10 cellular contexts compared by ENCODE assay signal in the genomic region with DNA sequence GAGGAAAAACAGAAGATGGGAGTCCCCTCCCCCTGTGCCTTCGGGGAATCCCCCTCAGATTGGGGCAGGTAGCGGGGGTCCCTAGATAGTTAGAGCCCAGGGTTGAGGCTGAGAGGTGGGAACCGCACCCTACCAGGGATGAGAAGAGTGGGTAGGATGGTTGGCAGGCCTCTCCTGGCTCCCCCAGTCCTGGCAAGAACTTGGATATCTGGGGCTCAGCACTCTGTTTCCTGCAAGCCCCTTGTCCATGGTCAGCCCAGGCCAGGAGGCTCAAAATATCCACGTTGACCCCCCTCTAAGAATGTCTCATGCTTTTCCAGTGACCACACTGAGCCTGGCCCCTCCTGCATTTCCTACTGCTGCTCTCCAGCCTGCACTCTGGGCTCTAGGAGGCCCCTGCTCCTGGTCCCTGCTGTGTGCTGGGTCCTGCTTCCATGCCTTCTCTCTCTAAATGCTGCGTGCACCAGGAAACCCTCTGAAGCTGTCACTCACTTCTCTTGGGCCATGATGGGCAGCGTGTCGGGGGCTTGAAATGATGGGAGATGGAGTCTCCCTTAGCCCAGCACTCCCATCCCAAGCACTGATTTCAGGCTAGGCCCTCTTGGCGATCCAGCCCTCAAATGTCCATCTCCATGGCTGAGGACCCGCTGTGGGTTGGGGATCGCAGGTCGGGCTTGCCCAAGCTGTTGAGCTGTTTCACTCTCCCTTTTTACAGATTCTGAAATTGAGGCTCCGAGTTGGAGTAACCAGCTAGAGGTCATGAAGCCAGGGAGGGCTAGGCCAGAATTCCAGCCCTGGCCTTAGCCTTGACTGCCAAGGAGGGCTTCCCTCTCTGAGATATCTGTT. TPM values are rescaled to one million over a fixed set of nuclear protein-coding genes. Genes with fewer than 3 reads are reported as not detected.
A peak's percentile ranks its signal among the peaks of the same experiment; 100 is the strongest.
DNase-seq lines count a peak whose midpoint lies in the region; ATAC-seq and TF ChIP-seq lines count a peak whose summit lies in the region.
"Had no signal": no experiment of that assay in that cellular context is flagged by ENCODE, and none has a peak within 500 bp of the region (broad histone marks: within the 10 kb centered on the region; RNA-seq: fewer than 3 reads in every experiment).

No MANE protein-coding gene starts in this region.

- POLR2A ChIA-PET in MCF 10A (lab: Yijun Ruan, JAX) = interaction anchor here (0.7 to 6.9 kb wide), 5 partner anchors 7 to 77 kb away, joined by 3 to 103 read pairs (median 9); partner anchors contain the start of genes EHBP1L1, FAM89B, RELA and ZNRD2

- H3K36me3 ChIP-seq in mesodermal cell (ENCODE audit: control insufficient read depth, insufficient read depth, low read length) (peaks cover 54% of the 10 kb centered on the region), upper lobe of right lung (peaks cover 30% of the 10 kb centered on the region)

- H3K27ac ChIP-seq in mesodermal cell (ENCODE audit: low read depth, low read length, severe bottlenecking) = peak overlapping the region; percentile 89
- peak overlapping the region; percentile 95 for H3K27ac ChIP-seq in upper lobe of right lung

- H3K9me3 Mint-ChIP-seq in activated naive CD4-positive, alpha-beta T cell treated with anti-CD3 and anti-CD28 coated beads, Interleukin-2, amount 50 U/mL, for 24 hours = no peaks in the 10 kb centered on the region
- H3K9me3 Mint-ChIP-seq in MCF 10A (ENCODE audit: unreplicated experiment) = no peaks in the 10 kb centered on the region

- H3K36me3 Mint-ChIP-seq in activated naive CD4-positive, alpha-beta T cell treated with anti-CD3 and anti-CD28 coated beads, Interleukin-2, amount 50 U/mL, for 24 hours = peaks cover 6% of the 10 kb centered on the region
- H3K36me3 Mint-ChIP-seq in MCF 10A (ENCODE audit: insufficient read depth, unreplicated experiment) = peaks cover 27% of the 10 kb centered on the region

- H3K4me1 Mint-ChIP-seq in activated naive CD4-positive, alpha-beta T cell treated with anti-CD3 and anti-CD28 coated beads, Interleukin-2, amount 50 U/mL, for 24 hours = peaks cover 50% of the 10 kb centered on the region
- H3K4me1 Mint-ChIP-seq in MCF 10A (ENCODE audit: insufficient read depth, unreplicated experiment) = peaks cover 39% of the 10 kb centered on the region

- H3K27me3 Mint-ChIP-seq in activated naive CD4-positive, alpha-beta T cell treated with anti-CD3 and anti-CD28 coated beads, Interleukin-2, amount 50 U/mL, for 24 hours = no peaks in the 10 kb centered on the region
- H3K27me3 Mint-ChIP-seq in MCF 10A (ENCODE audit: insufficient read depth, unreplicated experiment) = no peaks in the 10 kb centered on the region

- no TSS peak for BruUV-seq in MCF 10A (replicated peaks; lab: Mats Ljungman, UMichigan)

- in situ Hi-C loops in KBM-7 (cut with MboI; ENCODE audit: low pct_unique_long_range_greater_than_20kb, low sequenced_read_pairs) = no loop called here

- DNase-seq in activated naive CD4-positive, alpha-beta T cell treated with Interleukin-2 at 50 U/mL for 16 hours = no peak
- DNase-seq in MCF 10A (ENCODE audit: unreplicated experiment) = no peak
- no peak for DNase-seq in upper lobe of right lung
- DNase-seq in KBM-7 = no peak
- DNase-seq in posterior vena cava (ENCODE audit: low spot score) = no peak
- no peak for DNase-seq in activated CD4-positive, alpha-beta T cell treated with anti-CD3 and anti-CD28 coated beads for 1 hour
- DNase-seq: DMS153 had no signal

- no peaks in the 10 kb centered on the region for H3K27me3 ChIP-seq in upper lobe of right lung

- CTCF ChIA-PET in MCF 10A (lab: Yijun Ruan, JAX) = interaction anchor here (1.1 to 1.5 kb wide), 4 partner anchors 18 to 245 kb away, joined by 3 to 9 read pairs (median 6); no protein-coding TSS in a partner anchor

- peak overlapping the region; percentile 94 for H3K27ac Mint-ChIP-seq in activated naive CD4-positive, alpha-beta T cell treated with anti-CD3 and anti-CD28 coated beads, Interleukin-2, amount 50 U/mL, for 24 hours
- peak overlapping the region; percentile 96 for H3K27ac Mint-ChIP-seq in MCF 10A (ENCODE audit: low read depth, unreplicated experiment)

- H3K4me1 ChIP-seq in mesodermal cell (ENCODE audit: control insufficient read depth, insufficient read depth, low read length, poor library complexity, severe bottlenecking) (peaks cover 43% of the 10 kb centered on the region), upper lobe of right lung (peaks cover 55% of the 10 kb centered on the region)

- H3K4me3 Mint-ChIP-seq in activated naive CD4-positive, alpha-beta T cell treated with anti-CD3 and anti-CD28 coated beads, Interleukin-2, amount 50 U/mL, for 24 hours = peak overlapping the region; percentile 92
- H3K4me3 Mint-ChIP-seq in MCF 10A (ENCODE audit: unreplicated experiment) = peak overlapping the region; percentile 91

- intact Hi-C loops in MCF 10A (cut with micrococcal nuclease) = no loop called here
- intact Hi-C loops in upper lobe of right lung (cut with DNase I) = no loop called here
- intact Hi-C loops in posterior vena cava (cut with DNase I) = loop anchor here in 1 of 2 donors (5.0 kb wide), 1 partner anchor 35 kb away; the partner anchor contains the start of gene EHBP1L1

- no peak for ATAC-seq in upper lobe of right lung

- H3K9me3 ChIP-seq in mesodermal cell (ENCODE audit: control insufficient read depth, low read length) = no peaks in the 10 kb centered on the region
- no peaks in the 10 kb centered on the region for H3K9me3 ChIP-seq in upper lobe of right lung

- WGBS in mesodermal cell (ENCODE audit: insufficient coverage in 2 of 2), 2 experiments = 67 to 85% methylated on average over 7 to 11 of the region's 12 CpGs

- H3K4me3 ChIP-seq in mesodermal cell (ENCODE audit: extremely low read depth, insufficient read depth, low read length, poor library complexity, severe bottlenecking) (peak overlapping the region; percentile 84), upper lobe of right lung (peak overlapping the region; percentile 93)

- no peak for TF ChIP-seq CTCF in MCF 10A (IDR thresholded peaks at IDR 0.05; ENCODE audit: unreplicated experiment)
- TF ChIP-seq CTCF in upper lobe of right lung (IDR thresholded peaks at IDR 0.05) = no peak

RNA-seq across cellular contexts. Expression of gene MAP3K11, which starts 2.0 kb away (rescaled TPM):
- total RNA-seq in MCF 10A (2022) = 35.2 and 39.7 TPM in 2 replicates
- polyA plus RNA-seq in mesodermal cell (2013, experiment 1 of 2) = 76.0 TPM
- polyA plus RNA-seq in mesodermal cell (2013, experiment 2 of 2) = 51.9 TPM
- total RNA-seq in upper lobe of right lung = 106 TPM
- total RNA-seq in posterior vena cava = 10 to 100 TPM; 39.1 to 46.3 TPM

RNA-seq across cellular contexts. Expression of gene PCNX3, which starts 3.6 kb away (rescaled TPM):
- total RNA-seq in MCF 10A (2022) (40.9 and 45.8 TPM in 2 replicates), upper lobe of right lung (34.0 TPM), posterior vena cava (10 to 100 TPM; 21.3 to 22.6 TPM)
- polyA plus RNA-seq in mesodermal cell (2013, experiment 1 of 2) = 25.5 TPM
- polyA plus RNA-seq in mesodermal cell (2013, experiment 2 of 2) = 21.0 TPM

RNA-seq across cellular contexts. Expression of gene KCNK7, which starts 16.4 kb away (rescaled TPM):
- total RNA-seq in MCF 10A (2022) (0.25 TPM in 1 of 2 replicates, not detected in the other), upper lobe of right lung (1.3 TPM), posterior vena cava (under 1 TPM; 0.65 to 0.71 TPM)
- not detected for polyA plus RNA-seq in mesodermal cell (2013, experiment 1 of 2)
- polyA plus RNA-seq in mesodermal cell (2013, experiment 2 of 2) = not detected
- total RNA-seq: RPMI7951 had no signal

RNA-seq across cellular contexts. Expression of gene SIPA1, which starts 25.9 kb away (rescaled TPM):
- total RNA-seq in MCF 10A (2022) (4.9 TPM in 2 replicates), upper lobe of right lung (86.5 TPM), posterior vena cava (10 to 100 TPM; 62.9 to 64.2 TPM)
- 57.2 TPM for polyA plus RNA-seq in mesodermal cell (2013, experiment 1 of 2)
- polyA plus RNA-seq in mesodermal cell (2013, experiment 2 of 2) = 46.6 TPM

RNA-seq across cellular contexts. Expression of gene EHBP1L1, which starts 36.1 kb away (rescaled TPM):
- total RNA-seq in MCF 10A (2022) (31.3 and 40.6 TPM in 2 replicates), upper lobe of right lung (88.3 TPM), posterior vena cava (100 to 1,000 TPM; 190 to 223 TPM)
- 18.8 TPM for polyA plus RNA-seq in mesodermal cell (2013, experiment 1 of 2)
- 18.2 TPM for polyA plus RNA-seq in mesodermal cell (2013, experiment 2 of 2)
